25 cellular contexts compared by ENCODE assay signal in genomic region chr16:13898233-13898632, GRCh38.
"Had no signal": no experiment of that assay in that cellular context is flagged by ENCODE, and none has a peak within 500 bp of the region (broad histone marks: within the 10 kb centered on the region; RNA-seq: fewer than 3 reads in every experiment).

No MANE protein-coding gene starts in this region.

- DNase-seq: activated CD4-positive, alpha-beta T cell treated with anti-CD3 and anti-CD28 coated beads, Interleukin-2, amount 10 ng/mL, durations not matched to agents 24 days and 14 days; activated CD4-positive, alpha-beta T cell treated with anti-CD3 and anti-CD28 coated beads, Interleukin-2, amount 50 U/mL, for 48 hours; activated CD4-positive, CD25-positive, alpha-beta regulatory T cell treated with anti-CD3 and anti-CD28 coated beads, Interleukin-2, amount 50 U/mL, for 72 hours; activated CD8-positive, alpha-beta memory T cell treated with anti-CD3 and anti-CD28 coated beads, Interleukin-2, amount 10 ng/mL, durations not matched to agents 7 days and 5 days; activated effector memory CD4-positive, alpha-beta T cell treated with anti-CD3 and anti-CD28 coated beads, Interleukin-2, amount 50 U/mL, for 16 hours; activated naive CD4-positive, alpha-beta T cell treated with Interleukin-2 at 50 U/mL for 16 hours; activated naive CD8-positive, alpha-beta T cell treated with anti-CD3 and anti-CD28 coated beads, Interleukin-2, amount 50 U/mL, for 24 hours; activated T-cell treated with anti-CD3 and anti-CD28 coated beads, Interleukin-2, amount 50 U/mL, for 24 hours; amniotic stem cell; Kasumi-1; NCI-H1105 treated with DMSO at 0.1 percent for 48 hours; NCI-H1436 treated with DMSO at 0.1 percent for 48 hours; NCI-H187; NCI-H2081; NCI-H510A treated with DMSO at 0.1 percent for 48 hours; NCI-H69; NK-92 treated with Interleukin-12 subunit alpha and Interleukin-12 subunit beta, amount 100 ng/mL, for 24 hours; OCI-M1; RPMI8226; SHP77 had no signal

- H3K36me3 ChIP-seq: SJSA1 had no signal

- ATAC-seq: activated CD8-positive, alpha-beta memory T cell treated with anti-CD3 and anti-CD28 coated beads, Interleukin-2, amount 10 ng/mL, durations not matched to agents 7 days and 5 days; activated naive CD4-positive, alpha-beta T cell treated with anti-CD3 and anti-CD28 coated beads, Interleukin-2, amount 50 U/mL, for 72 hours; activated naive CD8-positive, alpha-beta T cell treated with anti-CD3 and anti-CD28 coated beads, Interleukin-2, amount 50 U/mL, for 24 hours; K562; Panc1; WTC11 had no signal

- H3K27ac ChIP-seq: SJSA1 had no signal

- H3K4me3 ChIP-seq: K562, SJSA1 had no signal

- H3K9me3 ChIP-seq: SJSA1 had no signal
